Comparison of ENCODE assay signal across 16 cellular contexts in the genomic region with DNA sequence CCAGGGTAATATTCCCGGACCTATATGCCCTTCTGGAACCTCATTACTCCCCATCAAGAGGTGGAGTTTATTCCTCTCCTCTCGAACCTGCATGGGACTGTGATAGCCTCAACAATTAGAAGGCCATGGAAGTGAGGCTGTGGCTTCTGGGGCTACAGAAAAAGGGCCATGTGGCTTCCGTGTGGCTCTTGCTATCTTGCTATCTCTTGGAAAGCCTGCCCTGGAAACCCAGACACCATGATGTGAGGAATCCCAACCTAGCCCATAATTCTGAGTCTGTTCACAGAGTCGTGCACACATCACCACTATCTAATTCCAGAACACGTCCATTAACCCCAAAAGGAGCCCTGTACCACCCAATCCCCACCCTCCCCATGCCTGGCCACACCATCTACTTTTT. TPM values are rescaled to one million over a fixed set of nuclear protein-coding genes. Genes with fewer than 3 reads are reported as not detected.
DNase-seq lines count a peak whose midpoint lies in the region; ATAC-seq and TF ChIP-seq lines count a peak whose summit lies in the region.
"Had no signal": no experiment of that assay in that cellular context is flagged by ENCODE, and none has a peak within 500 bp of the region (broad histone marks: within the 10 kb centered on the region; RNA-seq: fewer than 3 reads in every experiment).

No MANE protein-coding gene starts in this region.

- H3K36me3 ChIP-seq in SK-N-SH (replicated peaks in 1 of 2; ENCODE audit: control insufficient read depth in 1 of 2, insufficient read depth in 2 of 2, low read length in 1 of 2) (peaks cover 15 to 25% of the 10 kb centered on the region in 2 experiments), aorta (ENCODE audit: control insufficient read depth in 1 of 2, insufficient read depth in 2 of 2, low read length in 1 of 2) (peaks cover 0 to 3% of the 10 kb centered on the region in 2 donors)

- H3K27ac ChIP-seq in RWPE1 (peak overlapping the region; percentile 53), SK-N-SH (ENCODE audit: low read depth in 2 of 2, low read length in 1 of 2) (peak overlapping the region in 1 of 2 experiments; percentile 71; a peak in 2 of 4 replicates), aorta (ENCODE audit: low read depth in 1 of 2, low read length in 2 of 2) (no peak overlapping the region)
- H3K27ac ChIP-seq: BLaER1 treated with 17β-estradiol and CSF1 and Interleukin-3, amounts not matched to agents 10 nM and 100 nM; C4-2B had no signal

- WGBS in SK-N-SH (ENCODE audit: low lambda C conversion rate): 79% methylated on average over 5 of the region's 5 CpGs
- WGBS in aorta, 2 donors: 94 to 95% methylated on average over 5 of the region's 5 CpGs

- intact Hi-C loops in aorta (cut with DNase I): no loop called here

- peaks cover 2% of the 10 kb centered on the region for H3K27me3 Mint-ChIP-seq in progenitor cell of endocrine pancreas
- H3K27me3 Mint-ChIP-seq: CD4-positive, alpha-beta T cell had no signal

- no peak for TF ChIP-seq RAD21 in SK-N-SH (IDR thresholded peaks at IDR 0.05; ENCODE audit: low read length)

- no peak overlapping the region for H3K9ac ChIP-seq in SK-N-SH
- H3K9ac ChIP-seq: BLaER1 treated with 17β-estradiol and CSF1 and Interleukin-3, amounts not matched to agents 10 nM and 100 nM had no signal

- H3K27ac Mint-ChIP-seq in stimulated activated effector memory CD8-positive, alpha-beta T cell treated with anti-CD3 and anti-CD28 coated beads, Interleukin-12 subunit alpha, Interleukin-12 subunit beta, amount 100 ng/mL, for 72 hours: peak overlapping the region; percentile 29
- no peak overlapping the region for H3K27ac Mint-ChIP-seq in progenitor cell of endocrine pancreas
- H3K27ac Mint-ChIP-seq: CD4-positive, alpha-beta T cell; CD8-positive, alpha-beta T cell had no signal

- H3K9me3 ChIP-seq in SK-N-SH: no peaks in the 10 kb centered on the region
- H3K9me3 ChIP-seq in aorta (ENCODE audit: control insufficient read depth, low read length): no peaks in the 10 kb centered on the region
- H3K9me3 ChIP-seq: BLaER1 treated with 17β-estradiol and CSF1 and Interleukin-3, amounts not matched to agents 10 nM and 100 nM; Caco-2 had no signal

- no peak overlapping the region for H3K4me3 Mint-ChIP-seq in stimulated activated effector memory CD8-positive, alpha-beta T cell treated with anti-CD3 and anti-CD28 coated beads, Interleukin-12 subunit alpha, Interleukin-12 subunit beta, amount 100 ng/mL, for 72 hours
- no peak overlapping the region for H3K4me3 Mint-ChIP-seq in progenitor cell of endocrine pancreas (ENCODE audit: low read depth)
- H3K4me3 Mint-ChIP-seq: CD4-positive, alpha-beta T cell; CD8-positive, alpha-beta T cell had no signal

- no peak for TF ChIP-seq CTCF in RWPE1 (conservative IDR thresholded peaks at IDR 0.05; ENCODE audit: low read depth)
- no peak for TF ChIP-seq CTCF in SK-N-SH (IDR thresholded peaks at IDR 0.05)
- TF ChIP-seq CTCF in progenitor cell of endocrine pancreas (IDR thresholded peaks at IDR 0.05; ENCODE audit: unreplicated experiment): no peak

- DNase-seq in RWPE1 (ENCODE audit: low spot score) (no peak), SK-N-SH (peak; percentile 63), aorta (no peak), progenitor cell of endocrine pancreas (ENCODE audit: low spot score, unreplicated experiment) (no peak)
- no peak for DNase-seq in stimulated activated effector memory CD8-positive, alpha-beta T cell treated with anti-CD3 and anti-CD28 coated beads, Interleukin-12 subunit alpha, Interleukin-12 subunit beta, amount 100 ng/mL, for 72 hours (ENCODE audit: low spot score in 2 of 2)
- DNase-seq: 8988T; ACHN; Caco-2; Calu3; CD4-positive, alpha-beta T cell; CD8-positive, alpha-beta T cell; DMS79 treated with DMSO at 0.1 percent for 48 hours; GF-D8 had no signal

- H3K9me3 Mint-ChIP-seq in stimulated activated effector memory CD8-positive, alpha-beta T cell treated with anti-CD3 and anti-CD28 coated beads, Interleukin-12 subunit alpha, Interleukin-12 subunit beta, amount 100 ng/mL, for 72 hours: no peaks in the 10 kb centered on the region
- no peaks in the 10 kb centered on the region for H3K9me3 Mint-ChIP-seq in progenitor cell of endocrine pancreas (ENCODE audit: low read depth)
- H3K9me3 Mint-ChIP-seq: CD4-positive, alpha-beta T cell; CD8-positive, alpha-beta T cell had no signal

- H3F3A ChIP-seq in SK-N-SH (replicated peaks; ENCODE audit: insufficient read depth): no peaks in the 10 kb centered on the region

- no peaks in the 10 kb centered on the region for H4K20me1 ChIP-seq in SK-N-SH (ENCODE audit: insufficient read depth)
- H4K20me1 ChIP-seq: BLaER1 treated with 17β-estradiol and CSF1 and Interleukin-3, amounts not matched to agents 10 nM and 100 nM had no signal

- H3K4me3 ChIP-seq in SK-N-SH (ENCODE audit: low read depth in 2 of 2, low read length in 1 of 2): no peak overlapping the region
- H3K4me3 ChIP-seq in aorta (ENCODE audit: low read length in 2 of 2): no peak overlapping the region
- H3K4me3 ChIP-seq: BLaER1 treated with 17β-estradiol and CSF1 and Interleukin-3, amounts not matched to agents 10 nM and 100 nM had no signal

- H3K79me2 ChIP-seq in SK-N-SH (ENCODE audit: insufficient read depth): no peaks in the 10 kb centered on the region

- TF ChIP-seq EP300 in SK-N-SH (IDR thresholded peaks at IDR 0.05; ENCODE audit: borderline replicate concordance in 1 of 2, low read depth in 1 of 2, low read length in 1 of 2): no peak; a peak in 1 of 4 replicates

- H3K27me3 ChIP-seq in SK-N-SH (ENCODE audit: insufficient read depth): no peaks in the 10 kb centered on the region
- no peaks in the 10 kb centered on the region for H3K27me3 ChIP-seq in aorta (ENCODE audit: control insufficient read depth in 1 of 2, insufficient read depth in 2 of 2, low read length in 1 of 2)
- H3K27me3 ChIP-seq: BLaER1 treated with 17β-estradiol and CSF1 and Interleukin-3, amounts not matched to agents 10 nM and 100 nM had no signal

- H2AFZ ChIP-seq in SK-N-SH (ENCODE audit: low read depth): no peak overlapping the region

- no peaks in the 10 kb centered on the region for H3K9me2 ChIP-seq in SK-N-SH

- H3K4me1 Mint-ChIP-seq in stimulated activated effector memory CD8-positive, alpha-beta T cell treated with anti-CD3 and anti-CD28 coated beads, Interleukin-12 subunit alpha, Interleukin-12 subunit beta, amount 100 ng/mL, for 72 hours: peaks cover 4% of the 10 kb centered on the region
- peaks cover 2% of the 10 kb centered on the region for H3K4me1 Mint-ChIP-seq in progenitor cell of endocrine pancreas (ENCODE audit: low read depth)

- H3K4me2 ChIP-seq in SK-N-SH: no peak overlapping the region
- H3K4me2 ChIP-seq: BLaER1 treated with 17β-estradiol and CSF1 and Interleukin-3, amounts not matched to agents 10 nM and 100 nM had no signal

- peaks cover 29% of the 10 kb centered on the region for H3K36me3 Mint-ChIP-seq in stimulated activated effector memory CD8-positive, alpha-beta T cell treated with anti-CD3 and anti-CD28 coated beads, Interleukin-12 subunit alpha, Interleukin-12 subunit beta, amount 100 ng/mL, for 72 hours
- H3K36me3 Mint-ChIP-seq in progenitor cell of endocrine pancreas (ENCODE audit: insufficient read depth): peaks cover 4% of the 10 kb centered on the region

- peaks cover 0 to 20% of the 10 kb centered on the region in 2 experiments; a peak in 2 of 4 replicates for H3K4me1 ChIP-seq in SK-N-SH (ENCODE audit: control insufficient read depth in 1 of 2, insufficient read depth in 2 of 2, low read depth in 1 of 2, low read length in 1 of 2)
- H3K4me1 ChIP-seq in aorta (ENCODE audit: control insufficient read depth in 1 of 2, insufficient read depth in 2 of 2, low read length in 2 of 2): no peaks in the 10 kb centered on the region
- H3K4me1 ChIP-seq: Caco-2 had no signal

- POLR2A ChIA-PET in RWPE1 (lab: Yijun Ruan, JAX; ENCODE audit: low non-redundant PET): no interaction called here
- POLR2A ChIA-PET in SK-N-SH (lab: Yijun Ruan, JAX): no interaction called here

- CTCF ChIA-PET in RWPE1 (lab: Yijun Ruan, JAX) (no interaction called here), SK-N-SH (lab: Yijun Ruan, JAX) (interaction anchor here (0.7 to 4.8 kb wide), 6 partner anchors 11 to 312 kb away, joined by 3 to 31 read pairs (median 10); a partner anchor contains a TSS)

- ATAC-seq in stimulated activated effector memory CD8-positive, alpha-beta T cell treated with anti-CD3 and anti-CD28 coated beads, Interleukin-12 subunit alpha, Interleukin-12 subunit beta, amount 100 ng/mL, for 72 hours: no peak
- ATAC-seq in GM21825 (IDR thresholded peaks at IDR 0.05; ENCODE audit: unreplicated experiment) (no peak), aorta (ENCODE audit: low FRiP score) (no peak)
- ATAC-seq: CD8-positive, alpha-beta T cell had no signal

TF ChIP-seq in SK-N-SH, 30 proteins besides CTCF, POLR2A, EP300 and RAD21:
- TF ChIP-seq MXI1 (IDR thresholded peaks at IDR 0.05; ENCODE audit: low read depth, low read length) (peak; percentile 54; the same call in 1 of the 2 replicates), CHD2 (IDR thresholded peaks at IDR 0.05; ENCODE audit: low read length, partially characterized antibody) (peak; percentile 33), GATA2 (CRISPR knock-in tag; IDR thresholded peaks at IDR 0.05) (peak; percentile 61), NRF1 (IDR thresholded peaks at IDR 0.05; ENCODE audit: low read depth, low read length) (no peak), RCOR1 (IDR thresholded peaks at IDR 0.05; ENCODE audit: low read length) (peak; percentile 73; the same call in 1 of the 2 replicates), JUND (IDR thresholded peaks at IDR 0.05) (no peak)
- TF ChIP-seq, protein P1, sequence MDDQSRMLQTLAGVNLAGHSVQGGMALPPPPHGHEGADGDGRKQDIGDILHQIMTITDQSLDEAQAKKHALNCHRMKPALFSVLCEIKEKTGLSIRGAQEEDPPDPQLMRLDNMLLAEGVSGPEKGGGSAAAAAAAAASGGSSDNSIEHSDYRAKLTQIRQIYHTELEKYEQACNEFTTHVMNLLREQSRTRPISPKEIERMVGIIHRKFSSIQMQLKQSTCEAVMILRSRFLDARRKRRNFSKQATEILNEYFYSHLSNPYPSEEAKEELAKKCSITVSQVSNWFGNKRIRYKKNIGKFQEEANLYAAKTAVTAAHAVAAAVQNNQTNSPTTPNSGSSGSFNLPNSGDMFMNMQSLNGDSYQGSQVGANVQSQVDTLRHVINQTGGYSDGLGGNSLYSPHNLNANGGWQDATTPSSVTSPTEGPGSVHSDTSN (IDR thresholded peaks at IDR 0.05): no peak

RNA-seq across cellular contexts. Expression of a gene that starts 20.8 kb away (rescaled TPM):
- polyA plus RNA-seq in SK-N-SH (2012; rRNA removed) (2.1 and 2.5 TPM in 2 replicates), aorta (10 to 100 TPM; 18.7 to 29.1 TPM)
- 1.7 and 2.5 TPM in 2 replicates for polyA plus RNA-seq in SK-N-SH (2012; cell fraction: cytosol; rRNA removed)
- polyA plus RNA-seq in SK-N-SH (2012; cell fraction: nucleus; rRNA removed): 5.5 and 5.7 TPM in 2 replicates
- total RNA-seq in aorta (10 to 100 TPM; 55.9 to 69.1 TPM), progenitor cell of endocrine pancreas (25.5 and 28.0 TPM in 2 replicates)

RNA-seq across cellular contexts. Expression of a gene that starts 41.8 kb away (rescaled TPM):
- polyA plus RNA-seq in SK-N-SH (2012; rRNA removed) (22.1 and 24.7 TPM in 2 replicates), aorta (10 to 100 TPM; 16.9 to 20.8 TPM)
- 28.2 and 28.6 TPM in 2 replicates for polyA plus RNA-seq in SK-N-SH (2012; cell fraction: cytosol; rRNA removed)
- polyA plus RNA-seq in SK-N-SH (2012; cell fraction: nucleus; rRNA removed): 11.1 and 13.0 TPM in 2 replicates
- total RNA-seq in aorta (10 to 100 TPM; 20.3 to 24.2 TPM), progenitor cell of endocrine pancreas (13.6 and 15.7 TPM in 2 replicates)
